In genomic region chr10:109341986-109342385, GRCh38 we compare ENCODE assay signal across 7 cellular contexts.
"Had no signal": no experiment of that assay in that cellular context is flagged by ENCODE, and none has a peak within 500 bp of the region (broad histone marks: within the 10 kb centered on the region; RNA-seq: fewer than 3 reads in every experiment).

No MANE protein-coding gene starts in this region.

- DNase-seq: IMR-90, KBM-7 had no signal

- H3K4me3 ChIP-seq: K562 had no signal

- H3K27ac ChIP-seq: HL-60 had no signal

- H3K27me3 Mint-ChIP-seq: IgD-negative memory B cell had no signal

- FAIRE-seq: HepG2, HTR-8/SVneo, K562 had no signal

- H3K4me3 Mint-ChIP-seq: IgD-negative memory B cell had no signal

- H3K36me3 Mint-ChIP-seq: IgD-negative memory B cell had no signal

- H3K27ac Mint-ChIP-seq: IgD-negative memory B cell had no signal

- ATAC-seq: HepG2, K562 had no signal

- H3K4me1 Mint-ChIP-seq: IgD-negative memory B cell had no signal
